In the genomic region with DNA sequence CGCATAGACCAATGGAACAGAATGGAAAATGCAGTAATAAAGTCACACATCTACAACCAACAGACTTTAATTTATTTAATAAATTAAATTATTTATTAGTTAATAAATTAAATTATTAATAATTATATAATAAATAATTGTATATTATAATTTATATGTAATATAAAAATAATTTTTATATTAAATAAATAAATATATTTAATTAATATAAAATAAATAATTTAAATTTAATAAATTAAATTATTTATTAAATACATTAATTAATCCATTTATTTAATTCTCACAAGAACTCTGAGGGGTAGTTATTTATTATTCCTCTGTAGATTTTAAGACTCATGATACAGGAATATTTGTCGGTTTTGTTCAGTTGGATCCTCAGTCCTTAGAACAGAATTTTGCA, we compare ENCODE assay signal across 26 cellular contexts.
"Had no signal": no experiment of that assay in that cellular context is flagged by ENCODE, and none has a peak within 500 bp of the region (broad histone marks: within the 10 kb centered on the region; RNA-seq: fewer than 3 reads in every experiment).

No MANE protein-coding gene starts in this region.

- H3K9me3 ChIP-seq: gastroesophageal sphincter had no signal

- H3K4me3 ChIP-seq: ascending aorta, gastroesophageal sphincter, heart right ventricle had no signal

- H3K27me3 ChIP-seq: ascending aorta, brain microvascular endothelial cell, gastroesophageal sphincter, heart right ventricle had no signal

- ATAC-seq: activated naive CD4-positive, alpha-beta T cell treated with anti-CD3 and anti-CD28 coated beads, Interleukin-2, amount 50 U/mL, for 72 hours; activated T-cell treated with anti-CD3 and anti-CD28 coated beads, Interleukin-2, amount 50 U/mL, for 72 hours; esophagus mucosa; gastroesophageal sphincter; heart right ventricle; T-helper 17 cell had no signal

- H3K27ac ChIP-seq: ascending aorta, brain microvascular endothelial cell, gastroesophageal sphincter, heart right ventricle had no signal

- DNase-seq: activated CD4-positive, alpha-beta memory T cell treated with anti-CD3 and anti-CD28 coated beads, Interleukin-2, amount 10 ng/mL, durations not matched to agents 7 days and 5 days; activated CD4-positive, alpha-beta T cell treated with anti-CD3 and anti-CD28 coated beads for 1 hour; activated CD4-positive, alpha-beta T cell treated with anti-CD3 and anti-CD28 coated beads for 4 hours; activated CD4-positive, alpha-beta T cell treated with anti-CD3 and anti-CD28 coated beads, Interleukin-2, amount 10 ng/mL, durations not matched to agents 7 days and 5 days; activated CD4-positive, alpha-beta T cell treated with anti-CD3 and anti-CD28 coated beads, Interleukin-2, amount 50 U/mL, for 4 hours; activated CD8-positive, alpha-beta memory T cell treated with anti-CD3 and anti-CD28 coated beads, Interleukin-2, amount 50 U/mL, for 48 hours; activated gamma-delta T cell; activated naive CD4-positive, alpha-beta T cell; activated naive CD4-positive, alpha-beta T cell treated with anti-CD3 and anti-CD28 coated beads, Interleukin-2, amount 10 ng/mL, durations not matched to agents 7 days and 5 days; activated naive CD8-positive, alpha-beta T cell treated with anti-CD3 and anti-CD28 coated beads, Interleukin-2, amount 10 ng/mL, durations not matched to agents 7 days and 5 days; activated T-cell treated with anti-CD3 and anti-CD28 coated beads for 4 hours; activated T-cell treated with anti-CD3 and anti-CD28 coated beads, Interleukin-2, amount 50 U/mL, for 24 hours; activated T-cell treated with anti-CD3 and anti-CD28 coated beads, Interleukin-2, amount 50 U/mL, for 72 hours; brain microvascular endothelial cell; cortex of kidney; effector CD8-positive, alpha-beta T cell; foreskin fibroblast; heart right ventricle; T-helper 1 cell; T-helper 17 cell; T1000 had no signal

- H3K4me1 ChIP-seq: ascending aorta, gastroesophageal sphincter, heart right ventricle had no signal

- H3K36me3 ChIP-seq: ascending aorta, brain microvascular endothelial cell, gastroesophageal sphincter, heart right ventricle had no signal

- FAIRE-seq: bronchial epithelial cell had no signal
